ENCODE assay signal across 8 cellular contexts in genomic region chr4:109433281-109434006, GRCh38. TPM values are rescaled to one million over a fixed set of nuclear protein-coding genes. Genes with fewer than 3 reads are reported as not detected.
DNase-seq lines count a peak whose midpoint lies in the region; ATAC-seq, FAIRE-seq and TF ChIP-seq lines count a peak whose summit lies in the region.

SEC24B (plus strand) TSS chr4:109433815; CDS start chr4:109433870, 55 bp downstream.

- H3K4me1 ChIP-seq in HAP-1 (peaks cover 23% of the 10 kb centered on the region), pancreas (peaks cover 11 to 39% (median 18%) of the 10 kb centered on the region in 3 donors), tibial artery (peaks cover 0 to 53% (median 26%) of the 10 kb centered on the region in 4 donors)

- in situ Hi-C loops in HAP-1 (cut with MboI; ENCODE audit: low sequenced_read_pairs): no loop called here

- H3K36me3 Mint-ChIP-seq in activated naive CD4-positive, alpha-beta T cell treated with anti-CD3 and anti-CD28 coated beads, Interleukin-2, amount 50 U/mL, for 24 hours: peaks cover 10% of the 10 kb centered on the region
- peaks cover 3% of the 10 kb centered on the region for H3K36me3 Mint-ChIP-seq in glutamatergic neuron (ENCODE audit: unreplicated experiment)

- H3K27me3 Mint-ChIP-seq in activated naive CD4-positive, alpha-beta T cell treated with anti-CD3 and anti-CD28 coated beads, Interleukin-2, amount 50 U/mL, for 24 hours: no peaks in the 10 kb centered on the region
- peaks cover 9% of the 10 kb centered on the region for H3K27me3 Mint-ChIP-seq in glutamatergic neuron (ENCODE audit: unreplicated experiment)

- peaks cover 63% of the 10 kb centered on the region for H3K4me1 Mint-ChIP-seq in activated naive CD4-positive, alpha-beta T cell treated with anti-CD3 and anti-CD28 coated beads, Interleukin-2, amount 50 U/mL, for 24 hours
- H3K4me1 Mint-ChIP-seq in glutamatergic neuron (ENCODE audit: low read depth, unreplicated experiment): peaks cover 19% of the 10 kb centered on the region

- FAIRE-seq in pancreas (lab: Jason Lieb, UNC): no peak

- no peaks in the 10 kb centered on the region for H3K9me3 Mint-ChIP-seq in activated naive CD4-positive, alpha-beta T cell treated with anti-CD3 and anti-CD28 coated beads, Interleukin-2, amount 50 U/mL, for 24 hours
- peaks cover 1% of the 10 kb centered on the region for H3K9me3 Mint-ChIP-seq in glutamatergic neuron (ENCODE audit: unreplicated experiment)

- 0% methylated on average over 64 to 87 of the region's 87 CpGs for WGBS in pancreas, 2 donors

- H3K27ac ChIP-seq in pancreas (peak within 1 kb of the TSS; percentile 79 to 89 (median 84)), tibial artery (peak within 1 kb of the TSS; percentile 92 to 93)

- intact Hi-C loops in pancreas (cut with DNase I): no loop called here
- intact Hi-C loops in tibial artery (cut with DNase I; ENCODE audit: low total_unique reads): loop anchor here (5.0 to 10.0 kb wide), 3 partner anchors 131 to 384 kb away; partner anchors contain the start of genes CASP6, GAR1 and MCUB

- ATAC-seq in SK-N-SH treated with all-trans-retinoic acid at 6 μM for 48 hours: peak; percentile 93
- peak; percentile 91 to 95 (median 92) for ATAC-seq in pancreas

- peak; percentile 99 for TF ChIP-seq CTCF in glutamatergic neuron (IDR thresholded peaks at IDR 0.05; ENCODE audit: partially characterized antibody, unreplicated experiment)
- peak; percentile 84 to 96 (median 94) for TF ChIP-seq CTCF in pancreas (IDR thresholded peaks at IDR 0.05)
- TF ChIP-seq CTCF in tibial artery (IDR thresholded peaks at IDR 0.05): peak; percentile 73 to 91

- peak within 1 kb of the TSS; percentile 57 for H3K4me3 ChIP-seq in HAP-1
- H3K4me3 ChIP-seq in MG63: peak within 1 kb of the TSS; percentile 65
- peak within 1 kb of the TSS; percentile 76 to 86 (median 80) for H3K4me3 ChIP-seq in pancreas
- peak within 1 kb of the TSS; percentile 80 for H3K4me3 ChIP-seq in tibial artery

- H3K27me3 ChIP-seq in HAP-1 (ENCODE audit: low read depth): no peaks in the 10 kb centered on the region
- H3K27me3 ChIP-seq in MG63: no peaks in the 10 kb centered on the region
- no peaks in the 10 kb centered on the region for H3K27me3 ChIP-seq in pancreas
- H3K27me3 ChIP-seq in tibial artery: no peaks in the 10 kb centered on the region

- H3K27ac Mint-ChIP-seq in activated naive CD4-positive, alpha-beta T cell treated with anti-CD3 and anti-CD28 coated beads, Interleukin-2, amount 50 U/mL, for 24 hours: peak within 1 kb of the TSS; percentile 93
- H3K27ac Mint-ChIP-seq in glutamatergic neuron (ENCODE audit: unreplicated experiment): peak within 1 kb of the TSS; percentile 90

- H3K9me3 ChIP-seq in HAP-1 (no peaks in the 10 kb centered on the region), MG63 (no peaks in the 10 kb centered on the region), pancreas (no peaks in the 10 kb centered on the region), tibial artery (no peaks in the 10 kb centered on the region)

- peak within 1 kb of the TSS; percentile 93 for H3K4me3 Mint-ChIP-seq in activated naive CD4-positive, alpha-beta T cell treated with anti-CD3 and anti-CD28 coated beads, Interleukin-2, amount 50 U/mL, for 24 hours
- H3K4me3 Mint-ChIP-seq in glutamatergic neuron (ENCODE audit: unreplicated experiment): peak within 1 kb of the TSS; percentile 92

- DNase-seq in GM04504 (ENCODE audit: low read depth): peak; percentile 56
- peak; percentile 73 to 93 for DNase-seq in HAP-1 (ENCODE audit: low spot score in 2 of 2)
- DNase-seq in MG63: peak; percentile 82
- peak; percentile 84 for DNase-seq in glutamatergic neuron
- DNase-seq in pancreas: peak; percentile 87 to 95 (median 90)
- DNase-seq in tibial artery: peak; percentile 87 to 93

- H3K36me3 ChIP-seq in HAP-1 (replicated peaks) (no peaks in the 10 kb centered on the region), MG63 (peaks cover 5% of the 10 kb centered on the region), pancreas (peaks cover 0 to 7% (median 0%) of the 10 kb centered on the region in 3 donors), tibial artery (no peaks in the 10 kb centered on the region)

TF ChIP-seq in SK-N-SH treated with all-trans-retinoic acid at 6 μM for 48 hours, 23 proteins besides CTCF, POLR2A, EP300 and RAD21:
- TF ChIP-seq CSDC2 (CRISPR knock-in tag; IDR thresholded peaks at IDR 0.05): no peak
- 0 out of 2 replicates have a peak, but pooled peaks have one; percentile 39 for TF ChIP-seq SNAI2 (CRISPR knock-in tag; IDR thresholded peaks at IDR 0.05)
- no peak for TF ChIP-seq GLIS3 (CRISPR knock-in tag; IDR thresholded peaks at IDR 0.05)
- TF ChIP-seq CSRNP3 (CRISPR knock-in tag; IDR thresholded peaks at IDR 0.05): no peak
- no peak for TF ChIP-seq ZFP3 (CRISPR knock-in tag; IDR thresholded peaks at IDR 0.05)
- no peak for TF ChIP-seq PPARA (CRISPR knock-in tag; IDR thresholded peaks at IDR 0.05; ENCODE audit: borderline replicate concordance)
- TF ChIP-seq TSHZ2 (CRISPR knock-in tag; IDR thresholded peaks at IDR 0.05): peak; percentile 85
- no peak for TF ChIP-seq ZNF8 (CRISPR knock-in tag; IDR thresholded peaks at IDR 0.05)
- TF ChIP-seq ZFP30 (CRISPR knock-in tag; IDR thresholded peaks at IDR 0.05): no peak
- no peak for TF ChIP-seq ZC3H10 (CRISPR knock-in tag; IDR thresholded peaks at IDR 0.05)
- TF ChIP-seq POU6F1 (CRISPR knock-in tag; IDR thresholded peaks at IDR 0.05; ENCODE audit: borderline replicate concordance, low read depth): no peak
- no peak for TF ChIP-seq ZNF70 (CRISPR knock-in tag; IDR thresholded peaks at IDR 0.05)
- no peak for TF ChIP-seq RARB (CRISPR knock-in tag; IDR thresholded peaks at IDR 0.05)
- TF ChIP-seq ESRRG (CRISPR knock-in tag; IDR thresholded peaks at IDR 0.05): no peak
- TF ChIP-seq ZNF565 (CRISPR knock-in tag; conservative IDR thresholded peaks at IDR 0.05; ENCODE audit: low read depth): no peak

RNA-seq across cellular contexts. Expression of gene SEC24B, which starts in this region (rescaled TPM):
- 7.6 and 8.1 TPM in 2 replicates for total RNA-seq in MG63 (2014; rRNA removed; shearing (Covaris generic); ENCODE audit: low replicate concordance)
- total RNA-seq in glutamatergic neuron (ENCODE audit: unreplicated experiment): 27.6 TPM
- 10 to 100 TPM; 11.8 to 16.5 (median 12.5) TPM for total RNA-seq in pancreas
- 1 to 10 TPM; 4.9 to 9.1 TPM for polyA plus RNA-seq in pancreas

Comparison
In these comparisons a context has a peak if more than half of its experiments do, and no peak if none do; other contexts are left out.
1. Peak in every context shown above with its lines: DNase-seq, ATAC-seq, H3K4me3 ChIP-seq and H3K27ac ChIP-seq.